8 cellular contexts compared by ENCODE assay signal in genomic region chr4:82900335-82901128, GRCh38. TPM values are rescaled to one million over a fixed set of nuclear protein-coding genes. Genes with fewer than 3 reads are reported as not detected.
DNase-seq lines count a peak whose midpoint lies in the region; ATAC-seq, FAIRE-seq and TF ChIP-seq lines count a peak whose summit lies in the region.

A gene with protein sequence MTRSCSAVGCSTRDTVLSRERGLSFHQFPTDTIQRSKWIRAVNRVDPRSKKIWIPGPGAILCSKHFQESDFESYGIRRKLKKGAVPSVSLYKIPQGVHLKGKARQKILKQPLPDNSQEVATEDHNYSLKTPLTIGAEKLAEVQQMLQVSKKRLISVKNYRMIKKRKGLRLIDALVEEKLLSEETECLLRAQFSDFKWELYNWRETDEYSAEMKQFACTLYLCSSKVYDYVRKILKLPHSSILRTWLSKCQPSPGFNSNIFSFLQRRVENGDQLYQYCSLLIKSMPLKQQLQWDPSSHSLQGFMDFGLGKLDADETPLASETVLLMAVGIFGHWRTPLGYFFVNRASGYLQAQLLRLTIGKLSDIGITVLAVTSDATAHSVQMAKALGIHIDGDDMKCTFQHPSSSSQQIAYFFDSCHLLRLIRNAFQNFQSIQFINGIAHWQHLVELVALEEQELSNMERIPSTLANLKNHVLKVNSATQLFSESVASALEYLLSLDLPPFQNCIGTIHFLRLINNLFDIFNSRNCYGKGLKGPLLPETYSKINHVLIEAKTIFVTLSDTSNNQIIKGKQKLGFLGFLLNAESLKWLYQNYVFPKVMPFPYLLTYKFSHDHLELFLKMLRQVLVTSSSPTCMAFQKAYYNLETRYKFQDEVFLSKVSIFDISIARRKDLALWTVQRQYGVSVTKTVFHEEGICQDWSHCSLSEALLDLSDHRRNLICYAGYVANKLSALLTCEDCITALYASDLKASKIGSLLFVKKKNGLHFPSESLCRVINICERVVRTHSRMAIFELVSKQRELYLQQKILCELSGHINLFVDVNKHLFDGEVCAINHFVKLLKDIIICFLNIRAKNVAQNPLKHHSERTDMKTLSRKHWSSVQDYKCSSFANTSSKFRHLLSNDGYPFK (plus strand): TSS chr4:82900735. CDS start chr4:82900803, 68 bp downstream.

- H3K9me3 ChIP-seq in HAP-1, result no peaks in the 10 kb centered on the region
- H3K9me3 ChIP-seq in MG63, result no peaks in the 10 kb centered on the region

- H3K4me3 Mint-ChIP-seq in nephron progenitor cell, result no peak within 1 kb of the TSS

- peak; percentile 87 for TF ChIP-seq POLR2A in Raji (IDR thresholded peaks at IDR 0.05; ENCODE audit: insufficient read depth, low read depth, low read length)

- peaks cover 27% of the 10 kb centered on the region for H3K4me1 Mint-ChIP-seq in nephron progenitor cell

- in situ Hi-C loops in HAP-1 (cut with MboI; ENCODE audit: low sequenced_read_pairs), result no loop called here

- H3K36me3 Mint-ChIP-seq in nephron progenitor cell (ENCODE audit: low read depth), result peaks cover 29% of the 10 kb centered on the region

- no peaks in the 10 kb centered on the region for H3K27me3 Mint-ChIP-seq in nephron progenitor cell (ENCODE audit: low read depth, poor library complexity)

- no peaks in the 10 kb centered on the region for H3K27me3 ChIP-seq in HAP-1 (ENCODE audit: low read depth)
- no peaks in the 10 kb centered on the region for H3K27me3 ChIP-seq in MG63

- H3K36me3 ChIP-seq in HAP-1 (replicated peaks), result peaks cover 28% of the 10 kb centered on the region
- peaks cover 21% of the 10 kb centered on the region for H3K36me3 ChIP-seq in MG63

- no peak within 1 kb of the TSS for H3K27ac Mint-ChIP-seq in nephron progenitor cell

- no peak for TF ChIP-seq CTCF in fibroblast of villous mesenchyme (IDR thresholded peaks at IDR 0.05; ENCODE audit: insufficient read depth, low read depth, low read length)
- TF ChIP-seq CTCF in nephron progenitor cell (IDR thresholded peaks at IDR 0.05), result no peak

- FAIRE-seq in G401.6 (lab: Jason Lieb, UNC), result peak; percentile 99

- H3K9me3 Mint-ChIP-seq in nephron progenitor cell, result no peaks in the 10 kb centered on the region

- H3K4me1 ChIP-seq in HAP-1, result peaks cover 23% of the 10 kb centered on the region

- DNase-seq in HAP-1 (ENCODE audit: low spot score in 2 of 2), result peak; percentile 98
- peak; percentile 98 for DNase-seq in MG63
- DNase-seq in activated effector memory CD4-positive, alpha-beta T cell treated with anti-CD3 and anti-CD28 coated beads, Interleukin-2, amount 50 U/mL, for 16 hours, result peak; percentile 99
- peak; percentile 100 for DNase-seq in fibroblast of villous mesenchyme (ENCODE audit: low read depth)
- peak; percentile 93 for DNase-seq in nephron progenitor cell
- DNase-seq in stimulated activated naive CD8-positive, alpha-beta T cell treated with anti-CD3 and anti-CD28 coated beads, Interleukin-15, Interleukin-2, amounts not matched to agents 100 U/mL and 50 U/mL, for 24 hours, result peak; percentile 95

- ATAC-seq in stimulated activated naive CD8-positive, alpha-beta T cell treated with anti-CD3 and anti-CD28 coated beads, Interleukin-15, Interleukin-2, amounts not matched to agents 100 U/mL and 50 U/mL, for 24 hours, result peak; percentile 90

- peak within 1 kb of the TSS; percentile 65 for H3K4me3 ChIP-seq in HAP-1
- peak within 1 kb of the TSS; percentile 79 for H3K4me3 ChIP-seq in MG63
- peak within 1 kb of the TSS; percentile 97 for H3K4me3 ChIP-seq in fibroblast of villous mesenchyme (ENCODE audit: low read depth, low read length)

RNA-seq across cellular contexts. Expression of the gene that starts here (rescaled TPM):
- 0.37 and 2.9 TPM in 2 replicates for total RNA-seq in MG63 (2014; rRNA removed; shearing (Covaris generic); ENCODE audit: low replicate concordance)
- 2.3 and 3.9 TPM in 2 replicates for total RNA-seq in fibroblast of villous mesenchyme

Comparison
In these comparisons a context has a peak if more than half of its experiments do, and no peak if none do; other contexts are left out.
1. Peak in every context shown above with its lines: DNase-seq, ATAC-seq and H3K4me3 ChIP-seq.